Comparison of ENCODE assay signal across 9 cellular contexts in genomic region chr19:7852851-7853759, GRCh38. TPM values are rescaled to one million over a fixed set of nuclear protein-coding genes. Genes with fewer than 3 reads are reported as not detected.
DNase-seq lines count a peak whose midpoint lies in the region; ATAC-seq and TF ChIP-seq lines count a peak whose summit lies in the region.
"Had no signal": no experiment of that assay in that cellular context is flagged by ENCODE, and none has a peak within 500 bp of the region (broad histone marks: within the 10 kb centered on the region; RNA-seq: fewer than 3 reads in every experiment).

No MANE protein-coding gene starts in this region.

- no peak overlapping the region for H3K4me3 ChIP-seq in IMR-90 (ENCODE audit: insufficient read depth, low read depth, low read length)
- no peak overlapping the region for H3K4me3 ChIP-seq in Peyer's patch
- no peak overlapping the region for H3K4me3 ChIP-seq in neuronal stem cell (ENCODE audit: low read length in 2 of 2)
- no peak overlapping the region for H3K4me3 ChIP-seq in tibial nerve
- H3K4me3 ChIP-seq: SK-N-MC had no signal

- no peak overlapping the region for H3K4me3 Mint-ChIP-seq in activated T-helper 1 cell treated with anti-CD3 and anti-CD28 coated beads, Interleukin-12 subunit alpha, Interleukin-12 subunit beta, Interleukin-2, Interleukin-4 antibody, amounts not matched to agents 30 ng/mL and 10 ng/mL and 1 ng/mL, durations not matched to agents 14 hours and 24 hours and 36 hours

- H3K9me3 Mint-ChIP-seq in activated T-helper 1 cell treated with anti-CD3 and anti-CD28 coated beads, Interleukin-12 subunit alpha, Interleukin-12 subunit beta, Interleukin-2, Interleukin-4 antibody, amounts not matched to agents 30 ng/mL and 10 ng/mL and 1 ng/mL, durations not matched to agents 14 hours and 24 hours and 36 hours, result no peaks in the 10 kb centered on the region

- no peak overlapping the region for H3K18ac ChIP-seq in IMR-90 (ENCODE audit: low read depth, low read length)
- peak overlapping the region; percentile 0 for H3K18ac ChIP-seq in neuronal stem cell (ENCODE audit: low read length)

- no peak overlapping the region for H3K14ac ChIP-seq in IMR-90 (replicated peaks; ENCODE audit: low read depth, low read length)
- H3K14ac ChIP-seq in neuronal stem cell (ENCODE audit: low read length), result peak overlapping the region; percentile 27

- in situ Hi-C loops in IMR-90 (cut with MboI; ENCODE audit: low sequenced_read_pairs), result no loop called here

- H3K9ac ChIP-seq in IMR-90 (ENCODE audit: low read depth, low read length) (no peak overlapping the region), neuronal stem cell (ENCODE audit: low read depth, low read length, poor library complexity) (no peak overlapping the region)

- no peak for TF ChIP-seq EP300 in tibial nerve (IDR thresholded peaks at IDR 0.05)

- TF ChIP-seq POLR2A in IMR-90 (IDR thresholded peaks at IDR 0.05; ENCODE audit: low read depth, low read length) (no peak), Peyer's patch (IDR thresholded peaks at IDR 0.05) (no peak), tibial nerve (IDR thresholded peaks at IDR 0.05) (no peak)

- intact Hi-C loops in IMR-90 (cut with micrococcal nuclease), result loop anchor here (1.0 kb wide), 1 partner anchor 400 kb away; no protein-coding TSS in a partner anchor
- intact Hi-C loops in activated T-helper 1 cell treated with anti-CD3 and anti-CD28 coated beads, Interleukin-12 subunit alpha, Interleukin-12 subunit beta, Interleukin-2, Interleukin-4 antibody, amounts not matched to agents 30 ng/mL and 10 ng/mL and 1 ng/mL, durations not matched to agents 14 hours and 24 hours and 36 hours (cut with micrococcal nuclease), result loop anchor here (1.0 to 2.0 kb wide), 2 partner anchors 72 to 285 kb away; no protein-coding TSS in a partner anchor

- no peaks in the 10 kb centered on the region for H3K27me3 ChIP-seq in IMR-90 (ENCODE audit: control insufficient read depth, insufficient read depth, low read length)
- no peaks in the 10 kb centered on the region for H3K27me3 ChIP-seq in Peyer's patch
- H3K27me3 ChIP-seq in neuronal stem cell (ENCODE audit: control insufficient read depth in 3 of 3, insufficient read depth in 3 of 3, low read depth in 1 of 3, low read length in 3 of 3), result peaks cover 0 to 14% (median 0%) of the 10 kb centered on the region in 3 experiments
- no peaks in the 10 kb centered on the region for H3K27me3 ChIP-seq in tibial nerve

- no peaks in the 10 kb centered on the region for H3K4me1 Mint-ChIP-seq in activated T-helper 1 cell treated with anti-CD3 and anti-CD28 coated beads, Interleukin-12 subunit alpha, Interleukin-12 subunit beta, Interleukin-2, Interleukin-4 antibody, amounts not matched to agents 30 ng/mL and 10 ng/mL and 1 ng/mL, durations not matched to agents 14 hours and 24 hours and 36 hours (ENCODE audit: low read depth)

- H2AK9ac ChIP-seq in IMR-90 (replicated peaks; ENCODE audit: low read depth, low read length, poor library complexity), result peak overlapping the region; percentile 67

- H4K20me1 ChIP-seq in IMR-90 (ENCODE audit: insufficient read depth, low read length), result peaks cover 8% of the 10 kb centered on the region

- TF ChIP-seq CTCF in IMR-90 (conservative IDR thresholded peaks at IDR 0.05; ENCODE audit: low read depth, low read length), result peak; percentile 82
- TF ChIP-seq CTCF in Peyer's patch (IDR thresholded peaks at IDR 0.05), result peak; percentile 59 to 80 (median 74)
- TF ChIP-seq CTCF in tibial nerve (IDR thresholded peaks at IDR 0.05), result peak; percentile 65 to 82 (median 81)

- H2AK5ac ChIP-seq in IMR-90 (ENCODE audit: low read depth, low read length), result no peak overlapping the region
- peak overlapping the region; percentile 68 for H2AK5ac ChIP-seq in neuronal stem cell (ENCODE audit: low read depth, low read length)

- H3K23ac ChIP-seq in IMR-90 (ENCODE audit: low read depth, low read length) (no peak overlapping the region), neuronal stem cell (ENCODE audit: low read depth, low read length, poor library complexity) (no peak overlapping the region)

- no peaks in the 10 kb centered on the region for H3K36me3 Mint-ChIP-seq in activated T-helper 1 cell treated with anti-CD3 and anti-CD28 coated beads, Interleukin-12 subunit alpha, Interleukin-12 subunit beta, Interleukin-2, Interleukin-4 antibody, amounts not matched to agents 30 ng/mL and 10 ng/mL and 1 ng/mL, durations not matched to agents 14 hours and 24 hours and 36 hours (ENCODE audit: low read depth)

- H4K5ac ChIP-seq in IMR-90 (ENCODE audit: low read depth, low read length), result no peak overlapping the region

- 24% methylated on average over 16 of the region's 45 CpGs; no CpG with 5 or more reads in 1 of the 2 experiments for WGBS in IMR-90 (ENCODE audit: extremely low coverage in 2 of 2, insufficient read length in 1 of 2), 2 experiments
- WGBS in neuronal stem cell (ENCODE audit: extremely low coverage in 2 of 2, insufficient read length in 2 of 2, insufficient replicate concordance in 1 of 2), 2 donors, result no CpG with 5 or more reads among the region's 45 CpGs
- 30 to 32% methylated on average over 42 to 43 of the region's 45 CpGs for WGBS in tibial nerve, 2 donors

- no peak overlapping the region for H2BK20ac ChIP-seq in IMR-90 (ENCODE audit: low read depth, low read length)

- H4K91ac ChIP-seq in IMR-90 (ENCODE audit: insufficient read depth, low read depth, low read length), result no peak overlapping the region
- H4K91ac ChIP-seq in neuronal stem cell (ENCODE audit: low read depth, low read length, poor library complexity), result no peak overlapping the region

- DNase-seq in DMS 273 (lab: John Stamatoyannopoulos, UW; ENCODE audit: unreplicated experiment) (peak; percentile 89), IMR-90 (peak; percentile 41), Peyer's patch (peak; percentile 70 to 90 (median 88)), fibroblast of peridontal ligament (ENCODE audit: extremely low read depth) (peak; percentile 29), neuronal stem cell (ENCODE audit: low spot score) (peak; percentile 72), tibial nerve (ENCODE audit: low spot score in 2 of 2) (peak in 1 of 2 donors; percentile 36)
- peak; percentile 49 for DNase-seq in activated T-helper 1 cell treated with anti-CD3 and anti-CD28 coated beads, Interleukin-12 subunit alpha, Interleukin-12 subunit beta, Interleukin-2, Interleukin-4 antibody, amounts not matched to agents 30 ng/mL and 10 ng/mL and 1 ng/mL, durations not matched to agents 14 hours and 24 hours and 36 hours (ENCODE audit: low spot score)

- POLR2A ChIA-PET in IMR-90 (lab: Charles Lee; ENCODE audit: unreplicated experiment), result no interaction called here

- dilution Hi-C loops in IMR-90 (cut with HindIII; ENCODE audit: low sequenced_read_pairs, unreplicated experiment), result no loop called here

- H4K8ac ChIP-seq in IMR-90 (ENCODE audit: low read depth in 2 of 2, low read length in 2 of 2) (no peak overlapping the region), neuronal stem cell (ENCODE audit: low read depth, low read length) (no peak overlapping the region)

- H3K4me2 ChIP-seq in IMR-90 (ENCODE audit: low read depth, low read length) (no peak overlapping the region), neuronal stem cell (ENCODE audit: insufficient read depth, low read length, poor library complexity, severe bottlenecking) (no peak overlapping the region)

- CTCF ChIA-PET in IMR-90 (lab: Yijun Ruan, JAX), result interaction anchor here (0.7 to 1.3 kb wide), 2 partner anchors 10 to 16 kb away, joined by 3 to 6 read pairs; no protein-coding TSS in a partner anchor

- H3K9me1 ChIP-seq in IMR-90 (ENCODE audit: insufficient read depth, low read length), result no peaks in the 10 kb centered on the region

- peak; percentile 78 for TF ChIP-seq RAD21 in IMR-90 (IDR thresholded peaks at IDR 0.05; ENCODE audit: low read length)

- no peak overlapping the region for H3K56ac ChIP-seq in IMR-90 (ENCODE audit: extremely low read depth, insufficient read depth, low read length)

- no peak overlapping the region for H3K27ac Mint-ChIP-seq in activated T-helper 1 cell treated with anti-CD3 and anti-CD28 coated beads, Interleukin-12 subunit alpha, Interleukin-12 subunit beta, Interleukin-2, Interleukin-4 antibody, amounts not matched to agents 30 ng/mL and 10 ng/mL and 1 ng/mL, durations not matched to agents 14 hours and 24 hours and 36 hours

- H3K27ac ChIP-seq in IMR-90 (ENCODE audit: insufficient read depth, low read length), result no peak overlapping the region
- H3K27ac ChIP-seq in Peyer's patch, result no peak overlapping the region
- no peak overlapping the region for H3K27ac ChIP-seq in neuronal stem cell (replicated peaks; ENCODE audit: low read length)
- peak overlapping the region in 1 of 4 donors; percentile 67 for H3K27ac ChIP-seq in tibial nerve
- H3K27ac ChIP-seq: SK-N-MC had no signal

- H2BK15ac ChIP-seq in IMR-90 (ENCODE audit: low read depth, low read length) (no peak overlapping the region), neuronal stem cell (ENCODE audit: low read length) (peak overlapping the region; percentile 3)

- H3K79me1 ChIP-seq in IMR-90 (ENCODE audit: low read depth in 1 of 2, low read length in 2 of 2), result no peaks in the 10 kb centered on the region
- no peaks in the 10 kb centered on the region for H3K79me1 ChIP-seq in neuronal stem cell (ENCODE audit: low read depth, low read length)

- no peak overlapping the region for H3K4ac ChIP-seq in IMR-90 (ENCODE audit: low read depth, low read length)
- H3K4ac ChIP-seq in neuronal stem cell (ENCODE audit: low read length), result no peak overlapping the region

- H2BK5ac ChIP-seq in IMR-90 (ENCODE audit: low read depth, low read length, poor library complexity, severe bottlenecking) (no peak overlapping the region), neuronal stem cell (ENCODE audit: low read length) (no peak overlapping the region)

- peak overlapping the region; percentile 77 for H2AFZ ChIP-seq in IMR-90 (replicated peaks; ENCODE audit: low read length, poor library complexity)
- peak overlapping the region; percentile 41 for H2AFZ ChIP-seq in neuronal stem cell (ENCODE audit: low read length)

- no peak overlapping the region for H2BK12ac ChIP-seq in neuronal stem cell (ENCODE audit: low read length)

- peaks cover 2% of the 10 kb centered on the region for H3K27me3 Mint-ChIP-seq in activated T-helper 1 cell treated with anti-CD3 and anti-CD28 coated beads, Interleukin-12 subunit alpha, Interleukin-12 subunit beta, Interleukin-2, Interleukin-4 antibody, amounts not matched to agents 30 ng/mL and 10 ng/mL and 1 ng/mL, durations not matched to agents 14 hours and 24 hours and 36 hours (ENCODE audit: insufficient read depth)

- BruUV-seq in IMR-90 (replicated peaks; lab: Mats Ljungman, UMichigan), result no TSS peak

- H3K9me3 ChIP-seq in IMR-90 (ENCODE audit: control insufficient read depth, insufficient read depth, low read length) (no peaks in the 10 kb centered on the region), Peyer's patch (no peaks in the 10 kb centered on the region), neuronal stem cell (replicated peaks in 1 of 2; ENCODE audit: control insufficient read depth in 2 of 2, insufficient read depth in 1 of 2, low read depth in 1 of 2, low read length in 2 of 2) (no peaks in the 10 kb centered on the region), tibial nerve (no peaks in the 10 kb centered on the region)

- H3K36me3 ChIP-seq in IMR-90 (ENCODE audit: control insufficient read depth, insufficient read depth, low read length), result no peaks in the 10 kb centered on the region
- no peaks in the 10 kb centered on the region for H3K36me3 ChIP-seq in Peyer's patch
- no peaks in the 10 kb centered on the region for H3K36me3 ChIP-seq in neuronal stem cell (replicated peaks in 1 of 2; ENCODE audit: control insufficient read depth in 2 of 2, insufficient read depth in 2 of 2, low read length in 2 of 2)
- peaks cover 0 to 59% (median 0%) of the 10 kb centered on the region in 3 donors for H3K36me3 ChIP-seq in tibial nerve

- H3K4me1 ChIP-seq in IMR-90 (ENCODE audit: control insufficient read depth, insufficient read depth, low read length), result peaks cover 6% of the 10 kb centered on the region
- H3K4me1 ChIP-seq in Peyer's patch, result peaks cover 0 to 6% (median 0%) of the 10 kb centered on the region in 4 donors
- peaks cover 6 to 15% of the 10 kb centered on the region in 2 donors for H3K4me1 ChIP-seq in neuronal stem cell (ENCODE audit: control insufficient read depth in 2 of 2, insufficient read depth in 1 of 2, low read depth in 1 of 2, low read length in 2 of 2)
- H3K4me1 ChIP-seq in tibial nerve, result peaks cover 0 to 9% (median 0%) of the 10 kb centered on the region in 4 donors

- ATAC-seq in IMR-90 (ENCODE audit: low read depth) (peak; percentile 89), HG02870 (IDR thresholded peaks at IDR 0.05; ENCODE audit: unreplicated experiment) (no peak)

- H2BK120ac ChIP-seq in IMR-90 (ENCODE audit: low read depth, low read length), result no peak overlapping the region
- no peak overlapping the region for H2BK120ac ChIP-seq in neuronal stem cell (ENCODE audit: low read depth, low read length)

RNA-seq across cellular contexts. Expression of gene PRR36, which starts 21.1 kb away (rescaled TPM):
- total RNA-seq in IMR-90 (2012; rRNA removed), result not detected in 2 replicates
- 0.02 and 0.06 TPM in 2 replicates for polyA plus RNA-seq in IMR-90 (2012; rRNA removed)
- polyA plus RNA-seq in IMR-90 (2012; cell fraction: cytosol; rRNA removed), result 0.05 and 0.21 TPM in 2 replicates
- 0.09 and 0.29 TPM in 2 replicates for polyA plus RNA-seq in IMR-90 (2012; cell fraction: nucleus; rRNA removed; ENCODE audit: low replicate concordance)
- not detected for total RNA-seq in Peyer's patch
- 0.05 and 0.17 TPM in 2 replicates for total RNA-seq in activated T-helper 1 cell treated with anti-CD3 and anti-CD28 coated beads, Interleukin-12 subunit alpha, Interleukin-12 subunit beta, Interleukin-2, Interleukin-4 antibody, amounts not matched to agents 30 ng/mL and 10 ng/mL and 1 ng/mL, durations not matched to agents 14 hours and 24 hours and 36 hours
- polyA plus RNA-seq in neuronal stem cell (2013, experiment 1 of 2), result 21.9 TPM
- polyA plus RNA-seq in neuronal stem cell (2013, experiment 2 of 2), result 22.3 TPM
- 1 to 10 TPM in 1 of 4 donors, not detected in 3; 2.5 TPM for total RNA-seq in tibial nerve

RNA-seq across cellular contexts. Expression of gene EVI5L, which starts 23.1 kb away (rescaled TPM):
- total RNA-seq in IMR-90 (2012; rRNA removed) (12.7 and 15.0 TPM in 2 replicates), Peyer's patch (10 to 100 TPM in 3 of 4 donors, 1 to 10 TPM in 1; 7.7 to 22.3 (median 14.9) TPM), tibial nerve (10 to 100 TPM; 14.4 to 30.3 (median 17.7) TPM)
- polyA plus RNA-seq in IMR-90 (2012; rRNA removed), result 14.6 and 15.0 TPM in 2 replicates
- polyA plus RNA-seq in IMR-90 (2012; cell fraction: cytosol; rRNA removed), result 13.6 and 18.5 TPM in 2 replicates
- polyA plus RNA-seq in IMR-90 (2012; cell fraction: nucleus; rRNA removed; ENCODE audit: low replicate concordance), result 21.0 and 37.0 TPM in 2 replicates
- total RNA-seq in activated T-helper 1 cell treated with anti-CD3 and anti-CD28 coated beads, Interleukin-12 subunit alpha, Interleukin-12 subunit beta, Interleukin-2, Interleukin-4 antibody, amounts not matched to agents 30 ng/mL and 10 ng/mL and 1 ng/mL, durations not matched to agents 14 hours and 24 hours and 36 hours, result 4.4 TPM in 2 replicates
- polyA plus RNA-seq in neuronal stem cell (2013, experiment 1 of 2), result 7.4 TPM
- polyA plus RNA-seq in neuronal stem cell (2013, experiment 2 of 2), result 7.5 TPM

RNA-seq across cellular contexts. Expression of gene LRRC8E, which starts 35.2 kb away (rescaled TPM):
- 6.9 and 7.2 TPM in 2 replicates for total RNA-seq in IMR-90 (2012; rRNA removed)
- 6.4 and 6.9 TPM in 2 replicates for polyA plus RNA-seq in IMR-90 (2012; rRNA removed)
- 4.1 and 5.4 TPM in 2 replicates for polyA plus RNA-seq in IMR-90 (2012; cell fraction: cytosol; rRNA removed)
- polyA plus RNA-seq in IMR-90 (2012; cell fraction: nucleus; rRNA removed; ENCODE audit: low replicate concordance), result 4.1 and 7.1 TPM in 2 replicates
- total RNA-seq in Peyer's patch, result under 1 TPM in 3 of 4 donors, not detected in 1; 0.57 to 0.88 (median 0.80) TPM
- total RNA-seq in activated T-helper 1 cell treated with anti-CD3 and anti-CD28 coated beads, Interleukin-12 subunit alpha, Interleukin-12 subunit beta, Interleukin-2, Interleukin-4 antibody, amounts not matched to agents 30 ng/mL and 10 ng/mL and 1 ng/mL, durations not matched to agents 14 hours and 24 hours and 36 hours, result not detected in 2 replicates
- polyA plus RNA-seq in neuronal stem cell (2013, experiment 1 of 2), result 0.17 TPM
- 0.24 TPM for polyA plus RNA-seq in neuronal stem cell (2013, experiment 2 of 2)
- total RNA-seq in tibial nerve, result 1 to 10 TPM in 1 of 4 donors, under 1 TPM in 1, not detected in 2; 0.59 to 1.2 TPM

RNA-seq across cellular contexts. Expression of gene MAP2K7, which starts 50.6 kb away (rescaled TPM):
- total RNA-seq in IMR-90 (2012; rRNA removed) (3.9 and 4.1 TPM in 2 replicates), Peyer's patch (10 to 100 TPM; 16.6 to 39.3 (median 35.0) TPM), tibial nerve (10 to 100 TPM; 11.1 to 31.2 (median 20.9) TPM)
- 15.6 TPM in 2 replicates for polyA plus RNA-seq in IMR-90 (2012; rRNA removed)
- polyA plus RNA-seq in IMR-90 (2012; cell fraction: cytosol; rRNA removed), result 4.4 and 11.5 TPM in 2 replicates
- 49.0 and 68.0 TPM in 2 replicates for polyA plus RNA-seq in IMR-90 (2012; cell fraction: nucleus; rRNA removed; ENCODE audit: low replicate concordance)
- total RNA-seq in activated T-helper 1 cell treated with anti-CD3 and anti-CD28 coated beads, Interleukin-12 subunit alpha, Interleukin-12 subunit beta, Interleukin-2, Interleukin-4 antibody, amounts not matched to agents 30 ng/mL and 10 ng/mL and 1 ng/mL, durations not matched to agents 14 hours and 24 hours and 36 hours, result 47.6 and 51.9 TPM in 2 replicates
- polyA plus RNA-seq in neuronal stem cell (2013, experiment 1 of 2), result 32.5 TPM
- polyA plus RNA-seq in neuronal stem cell (2013, experiment 2 of 2), result 32.3 TPM
